In the genomic region with DNA sequence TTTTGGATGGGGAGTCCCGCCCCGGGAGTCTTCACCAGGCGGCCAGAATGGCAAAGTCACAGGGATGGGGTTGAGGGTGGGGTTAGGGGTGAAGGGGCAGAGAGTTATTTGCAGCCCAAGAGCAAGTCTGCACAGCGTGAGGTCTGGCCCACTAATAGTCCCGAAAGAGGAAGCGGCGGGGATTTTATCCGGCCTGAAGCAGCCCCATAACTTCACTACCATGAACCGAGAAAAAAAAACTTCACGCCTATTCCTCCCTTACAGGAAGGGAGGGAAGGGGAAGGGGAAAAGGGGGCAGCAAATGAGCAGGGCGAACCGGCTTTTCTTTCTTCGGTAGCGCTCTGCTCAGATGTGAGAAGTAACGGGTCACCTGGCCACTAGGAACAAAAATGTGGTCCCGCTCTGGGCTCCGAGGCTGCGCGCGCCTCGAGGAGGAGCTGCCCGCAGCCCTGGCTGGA, we compare ENCODE assay signal across 8 cellular contexts. TPM values are rescaled to one million over a fixed set of nuclear protein-coding genes. Genes with fewer than 3 reads are reported as not detected.
DNase-seq lines count a peak whose midpoint lies in the region; ATAC-seq and TF ChIP-seq lines count a peak whose summit lies in the region.

No MANE protein-coding gene starts in this region.

- no peak for TF ChIP-seq CTCF in AG04449 (IDR thresholded peaks at IDR 0.05; ENCODE audit: insufficient read depth, low read length, missing control alignments)

- ATAC-seq in GM18870 (IDR thresholded peaks at IDR 0.05; ENCODE audit: unreplicated experiment) (peak; percentile 30), HG03060 (IDR thresholded peaks at IDR 0.05; ENCODE audit: low read depth, unreplicated experiment) (peak; percentile 20)
- ATAC-seq in effector memory CD8-positive, alpha-beta T cell (replicated peaks), result peak; percentile 13

- no peaks in the 10 kb centered on the region for H3K9me3 Mint-ChIP-seq in effector memory CD8-positive, alpha-beta T cell

- H3K4me1 ChIP-seq in mononuclear cell (ENCODE audit: insufficient read depth, low read length), result peaks cover 62% of the 10 kb centered on the region

- no peaks in the 10 kb centered on the region for H3K9me3 ChIP-seq in mononuclear cell (ENCODE audit: low read depth, low read length)

- peak overlapping the region; percentile 87 to 94 for H3K4me3 Mint-ChIP-seq in effector memory CD8-positive, alpha-beta T cell

- peak overlapping the region; percentile 95 to 99 for H3K27ac Mint-ChIP-seq in effector memory CD8-positive, alpha-beta T cell

- H3K27me3 Mint-ChIP-seq in effector memory CD8-positive, alpha-beta T cell, result no peaks in the 10 kb centered on the region

- H3K4me3 ChIP-seq in AG04449 (ENCODE audit: low read depth, low read length), result peak overlapping the region; percentile 85
- peak overlapping the region; percentile 92 for H3K4me3 ChIP-seq in mononuclear cell (ENCODE audit: low read length)

- CTCF ChIA-PET in AG04449 (lab: Yijun Ruan, JAX), result interaction anchor here (1.0 to 7.3 kb wide), 10 partner anchors 12 to 62 kb away, joined by 3 to 108 read pairs (median 18); partner anchors contain the start of gene CFAP58

- DNase-seq in AG04449 (ENCODE audit: low read depth, low spot score) (no peak), RPMI8226 (peak; percentile 57), hepatic stellate cell (ENCODE audit: low spot score) (no peak)
- DNase-seq in effector memory CD8-positive, alpha-beta T cell, result no peak
- DNase-seq in activated CD8-positive, alpha-beta memory T cell treated with anti-CD3 and anti-CD28 coated beads, Interleukin-2, amount 50 U/mL, for 48 hours, result no peak

- peaks cover 47 to 49% of the 10 kb centered on the region in 2 donors for H3K4me1 Mint-ChIP-seq in effector memory CD8-positive, alpha-beta T cell (ENCODE audit: low read depth in 2 of 2)

- peaks cover 44% of the 10 kb centered on the region for H3K36me3 Mint-ChIP-seq in effector memory CD8-positive, alpha-beta T cell (ENCODE audit: insufficient read depth)

- H3K27me3 ChIP-seq in mononuclear cell (ENCODE audit: insufficient read depth, low read length), result no peaks in the 10 kb centered on the region

- POLR2A ChIA-PET in AG04449 (lab: Yijun Ruan, JAX), result interaction anchor here (0.8 to 2.5 kb wide), 10 partner anchors 8 to 82 kb away, joined by 3 to 18 read pairs (median 4); partner anchors contain the start of gene GSTO2

RNA-seq across cellular contexts. Expression of gene ITPRIP, which starts 0.7 kb away (rescaled TPM):
- 62.7 TPM for total RNA-seq in mononuclear cell

RNA-seq across cellular contexts. Expression of gene CFAP58, which starts 16.1 kb away (rescaled TPM):
- total RNA-seq in mononuclear cell, result 0.10 TPM
